ENCODE assay signal across 1 cellular context in the genomic region with DNA sequence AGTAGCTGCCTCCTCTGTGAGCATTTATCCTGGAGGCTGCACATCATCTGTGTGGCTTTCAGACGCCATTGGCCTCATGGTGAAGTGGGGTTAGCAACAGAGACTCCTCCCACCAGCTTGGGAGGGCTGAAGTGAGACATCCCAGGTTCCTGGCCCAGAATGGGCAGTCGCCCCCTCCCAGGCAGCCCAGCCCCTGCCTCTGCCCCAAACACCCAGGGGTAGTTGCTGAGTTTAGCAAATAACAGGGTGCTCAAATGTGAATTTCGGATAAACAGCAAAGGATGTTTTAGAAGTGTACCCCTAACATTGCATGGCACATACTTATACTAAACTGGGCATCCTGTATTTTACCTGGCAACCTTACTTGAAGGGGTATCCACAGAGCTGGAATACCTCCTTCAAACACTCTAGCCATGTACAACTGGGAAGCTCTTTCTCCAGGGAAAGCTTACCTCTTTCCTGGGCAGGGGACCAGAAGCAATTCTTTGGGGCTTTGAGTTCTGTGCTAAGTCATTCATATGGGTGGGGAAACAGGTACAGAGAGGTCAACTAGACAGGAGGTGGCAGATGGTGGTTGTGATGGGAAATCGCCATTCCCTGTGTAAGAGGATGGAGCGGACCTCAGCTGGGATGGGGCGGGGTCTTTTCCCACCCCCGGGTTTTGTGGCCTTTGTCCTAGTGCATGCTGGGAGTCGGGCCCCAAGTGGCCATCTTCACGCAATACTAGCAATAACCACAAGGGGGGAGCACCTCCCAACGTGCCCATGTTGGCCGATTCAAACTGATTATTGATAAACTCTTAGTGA.
TF ChIP-seq lines count a peak whose summit lies in the region.

No MANE protein-coding gene starts in this region.

TF ChIP-seq in K562, 482 proteins besides CTCF, POLR2A, EP300 and RAD21 (continued from another document):
- TF ChIP-seq, protein P1, sequence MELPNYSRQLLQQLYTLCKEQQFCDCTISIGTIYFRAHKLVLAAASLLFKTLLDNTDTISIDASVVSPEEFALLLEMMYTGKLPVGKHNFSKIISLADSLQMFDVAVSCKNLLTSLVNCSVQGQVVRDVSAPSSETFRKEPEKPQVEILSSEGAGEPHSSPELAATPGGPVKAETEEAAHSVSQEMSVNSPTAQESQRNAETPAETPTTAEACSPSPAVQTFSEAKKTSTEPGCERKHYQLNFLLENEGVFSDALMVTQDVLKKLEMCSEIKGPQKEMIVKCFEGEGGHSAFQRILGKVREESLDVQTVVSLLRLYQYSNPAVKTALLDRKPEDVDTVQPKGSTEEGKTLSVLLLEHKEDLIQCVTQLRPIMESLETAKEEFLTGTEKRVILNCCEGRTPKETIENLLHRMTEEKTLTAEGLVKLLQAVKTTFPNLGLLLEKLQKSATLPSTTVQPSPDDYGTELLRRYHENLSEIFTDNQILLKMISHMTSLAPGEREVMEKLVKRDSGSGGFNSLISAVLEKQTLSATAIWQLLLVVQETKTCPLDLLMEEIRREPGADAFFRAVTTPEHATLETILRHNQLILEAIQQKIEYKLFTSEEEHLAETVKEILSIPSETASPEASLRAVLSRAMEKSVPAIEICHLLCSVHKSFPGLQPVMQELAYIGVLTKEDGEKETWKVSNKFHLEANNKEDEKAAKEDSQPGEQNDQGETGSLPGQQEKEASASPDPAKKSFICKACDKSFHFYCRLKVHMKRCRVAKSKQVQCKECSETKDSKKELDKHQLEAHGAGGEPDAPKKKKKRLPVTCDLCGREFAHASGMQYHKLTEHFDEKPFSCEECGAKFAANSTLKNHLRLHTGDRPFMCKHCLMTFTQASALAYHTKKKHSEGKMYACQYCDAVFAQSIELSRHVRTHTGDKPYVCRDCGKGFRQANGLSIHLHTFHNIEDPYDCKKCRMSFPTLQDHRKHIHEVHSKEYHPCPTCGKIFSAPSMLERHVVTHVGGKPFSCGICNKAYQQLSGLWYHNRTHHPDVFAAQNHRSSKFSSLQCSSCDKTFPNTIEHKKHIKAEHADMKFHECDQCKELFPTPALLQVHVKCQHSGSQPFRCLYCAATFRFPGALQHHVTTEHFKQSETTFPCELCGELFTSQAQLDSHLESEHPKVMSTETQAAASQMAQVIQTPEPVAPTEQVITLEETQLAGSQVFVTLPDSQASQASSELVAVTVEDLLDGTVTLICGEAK (IDR thresholded peaks at IDR 0.05) = no peak
- TF ChIP-seq, protein P1 (CRISPR knock-in tag; IDR thresholded peaks at IDR 0.05) = no peak
